Comparison of ENCODE assay signal across 28 cellular contexts in the genomic region with DNA sequence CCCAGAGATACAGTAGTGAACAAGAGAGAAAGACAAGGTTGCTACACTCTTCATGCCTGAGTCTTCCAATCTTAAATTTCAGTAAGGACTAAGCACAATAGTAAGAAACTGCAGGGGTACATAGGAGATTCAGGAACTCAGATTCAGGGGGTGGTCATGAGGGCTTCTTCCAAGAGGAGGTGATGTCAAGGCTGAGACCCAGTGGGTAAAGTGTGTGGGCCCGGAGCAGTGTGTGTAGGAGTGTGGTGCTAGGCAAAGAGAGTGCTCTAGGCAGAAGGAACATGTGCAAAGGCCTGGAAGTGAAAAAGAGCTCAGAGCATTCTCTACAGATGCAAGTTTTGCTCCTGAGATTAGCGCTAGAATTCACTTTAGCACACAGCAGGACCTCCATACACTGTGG.
"Had no signal": no experiment of that assay in that cellular context is flagged by ENCODE, and none has a peak within 500 bp of the region (broad histone marks: within the 10 kb centered on the region; RNA-seq: fewer than 3 reads in every experiment).

No MANE protein-coding gene starts in this region.

- H3K4me3 ChIP-seq: neural progenitor cell, ovary, psoas muscle, right lobe of liver, sigmoid colon, stomach, thoracic aorta, thyroid gland, tibial nerve, upper lobe of left lung, vagina had no signal

- H3K4me2 ChIP-seq: neural progenitor cell had no signal

- H3K4me3 Mint-ChIP-seq: natural killer cell; nephron; neural progenitor cell; stimulated activated effector memory CD8-positive, alpha-beta T cell treated with anti-CD3 and anti-CD28 coated beads, Interleukin-12 subunit alpha, Interleukin-12 subunit beta, amount 100 ng/mL, for 72 hours; stimulated activated naive B cell treated with anti-CD40 and anti-IgM and Interleukin-4, amounts not matched to agents 10 μg/mL and 1 μg/mL and 100 μg/mL, for 72 hours; stimulated activated naive CD8-positive, alpha-beta T cell treated with anti-CD3 and anti-CD28 coated beads, Interleukin-15, Interleukin-2, amounts not matched to agents 100 ng/mL and 50 ng/mL, for 24 hours had no signal

- H3K27ac Mint-ChIP-seq: natural killer cell; neural progenitor cell; progenitor cell of endocrine pancreas; stimulated activated effector memory CD8-positive, alpha-beta T cell treated with anti-CD3 and anti-CD28 coated beads, Interleukin-12 subunit alpha, Interleukin-12 subunit beta, amount 100 ng/mL, for 72 hours; stimulated activated naive B cell treated with anti-CD40 and anti-IgM and Interleukin-4, amounts not matched to agents 10 μg/mL and 1 μg/mL and 100 μg/mL, for 72 hours; stimulated activated naive CD8-positive, alpha-beta T cell treated with anti-CD3 and anti-CD28 coated beads, Interleukin-15, Interleukin-2, amounts not matched to agents 100 ng/mL and 50 ng/mL, for 24 hours had no signal

- H3K4me1 Mint-ChIP-seq: natural killer cell had no signal

- H3K9me3 ChIP-seq: ovary, psoas muscle, right lobe of liver, sigmoid colon, stomach, thoracic aorta, thyroid gland, tibial nerve, upper lobe of left lung, vagina had no signal

- H3K4me1 ChIP-seq: neural progenitor cell, psoas muscle, right lobe of liver, upper lobe of left lung, vagina had no signal

- H2AFZ ChIP-seq: neural progenitor cell, parathyroid adenoma had no signal

- H3K27ac ChIP-seq: neural progenitor cell, ovary, parathyroid adenoma, psoas muscle, right lobe of liver, sigmoid colon, stomach, thoracic aorta, thyroid gland, tibial nerve, upper lobe of left lung, vagina had no signal

- H3K36me3 ChIP-seq: neural progenitor cell, ovary, right lobe of liver, sigmoid colon, thoracic aorta, thyroid gland, tibial nerve, upper lobe of left lung, vagina had no signal

- ATAC-seq: natural killer cell; psoas muscle; right cardiac atrium; right lobe of liver; stimulated activated effector memory CD8-positive, alpha-beta T cell treated with anti-CD3 and anti-CD28 coated beads, Interleukin-12 subunit alpha, Interleukin-12 subunit beta, amount 100 ng/mL, for 72 hours; stimulated activated naive B cell treated with anti-CD40 and anti-IgM and Interleukin-4, amounts not matched to agents 10 μg/mL and 1 μg/mL and 100 μg/mL, for 72 hours had no signal

- H3K9me3 Mint-ChIP-seq: natural killer cell; nephron; neural progenitor cell; stimulated activated effector memory CD8-positive, alpha-beta T cell treated with anti-CD3 and anti-CD28 coated beads, Interleukin-12 subunit alpha, Interleukin-12 subunit beta, amount 100 ng/mL, for 72 hours; stimulated activated naive B cell treated with anti-CD40 and anti-IgM and Interleukin-4, amounts not matched to agents 10 μg/mL and 1 μg/mL and 100 μg/mL, for 72 hours; stimulated activated naive CD8-positive, alpha-beta T cell treated with anti-CD3 and anti-CD28 coated beads, Interleukin-15, Interleukin-2, amounts not matched to agents 100 ng/mL and 50 ng/mL, for 24 hours had no signal

- H3K27me3 ChIP-seq: neural progenitor cell, ovary, right lobe of liver, sigmoid colon, stomach, thyroid gland, tibial nerve, upper lobe of left lung, vagina had no signal

- H3K27me3 Mint-ChIP-seq: progenitor cell of endocrine pancreas; stimulated activated naive B cell treated with anti-CD40 and anti-IgM and Interleukin-4, amounts not matched to agents 10 μg/mL and 1 μg/mL and 100 μg/mL, for 72 hours had no signal

- H3K9ac ChIP-seq: neural progenitor cell, parathyroid adenoma had no signal

- H3K36me3 Mint-ChIP-seq: natural killer cell; neural progenitor cell; stimulated activated effector memory CD8-positive, alpha-beta T cell treated with anti-CD3 and anti-CD28 coated beads, Interleukin-12 subunit alpha, Interleukin-12 subunit beta, amount 100 ng/mL, for 72 hours; stimulated activated naive B cell treated with anti-CD40 and anti-IgM and Interleukin-4, amounts not matched to agents 10 μg/mL and 1 μg/mL and 100 μg/mL, for 72 hours had no signal

- DNase-seq: natural killer cell; occipital lobe; ovary; posterior cingulate gyrus; psoas muscle; right cardiac atrium; right lobe of liver; sigmoid colon; small intestine; stimulated activated CD4-positive, alpha-beta T cell treated with anti-CD3 and anti-CD28 coated beads, Interleukin-15, amount 100 ng/mL, for 24 hours; stimulated activated CD4-positive, alpha-beta T cell treated with anti-CD3 and anti-CD28 coated beads, Interleukin-2, amount 100 ng/mL, for 24 hours; stimulated activated CD4-positive, alpha-beta T cell treated with anti-CD3 and anti-CD28 coated beads, Interleukin-2, amount 100 ng/mL, for 48 hours; stimulated activated CD4-positive, alpha-beta T cell treated with anti-CD3 and anti-CD28 coated beads, Interleukin-4, amount 100 ng/mL, for 24 hours; stimulated activated naive B cell treated with anti-CD40 and anti-IgM and Interleukin-4, amounts not matched to agents 10 μg/mL and 1 μg/mL and 100 μg/mL, for 72 hours; stimulated activated naive CD4-positive, alpha-beta T cell treated with Interleukin-2 at 50 U/mL for 16 hours; stomach; thyroid gland; trophoblast cell; upper lobe of left lung had no signal
